Comparison of ENCODE assay signal across 21 cellular contexts in genomic region chr22:46103181-46103580, GRCh38. TPM values are rescaled to one million over a fixed set of nuclear protein-coding genes. Genes with fewer than 3 reads are reported as not detected.
DNase-seq lines count a peak whose midpoint lies in the region; ATAC-seq and TF ChIP-seq lines count a peak whose summit lies in the region.
"Had no signal": no experiment of that assay in that cellular context is flagged by ENCODE, and none has a peak within 500 bp of the region (broad histone marks: within the 10 kb centered on the region; RNA-seq: fewer than 3 reads in every experiment).

No MANE protein-coding gene starts in this region.

- in situ Hi-C loops in mammary epithelial cell (cut with MboI; ENCODE audit: low sequenced_read_pairs in 2 of 2) (loop anchor here in 1 of 2 donors (25.0 kb wide), 1 partner anchor 434 kb away; the partner anchor contains the start of gene CELSR1), transverse colon (cut with MboI; ENCODE audit: low pct_ligation_motif_present in 1 of 4, low pct_unique_long_range_greater_than_20kb in 1 of 4, low sequenced_read_pairs in 3 of 4) (loop anchor here in 1 of 4 donors (25.0 kb wide), 1 partner anchor 434 kb away; the partner anchor contains the start of gene CELSR1), HAP-1 (cut with MboI; ENCODE audit: low sequenced_read_pairs) (no loop called here)

- H3K27ac ChIP-seq in mammary epithelial cell (ENCODE audit: insufficient read depth, low read depth, low read length): no peak overlapping the region
- peak overlapping the region; percentile 79 to 83 for H3K27ac ChIP-seq in coronary artery
- H3K27ac ChIP-seq in transverse colon: peak overlapping the region; percentile 19 to 82 (median 76)
- H3K27ac ChIP-seq: neural progenitor cell, WERI-Rb-1 had no signal

- TF ChIP-seq EP300 in transverse colon (IDR thresholded peaks at IDR 0.05; ENCODE audit: low read depth): no peak

- H3K79me2 ChIP-seq in mammary epithelial cell (ENCODE audit: insufficient read depth, low read length): peaks cover 77% of the 10 kb centered on the region

- H3K9me3 Mint-ChIP-seq in MCF 10A (ENCODE audit: unreplicated experiment) (no peaks in the 10 kb centered on the region), progenitor cell of endocrine pancreas (ENCODE audit: low read depth) (no peaks in the 10 kb centered on the region)
- H3K9me3 Mint-ChIP-seq: CD8-positive, alpha-beta T cell; effector memory CD8-positive, alpha-beta T cell; neural progenitor cell had no signal

- H3K4me2 ChIP-seq in mammary epithelial cell (ENCODE audit: insufficient read depth, low read depth, low read length): no peak overlapping the region
- H3K4me2 ChIP-seq: neural progenitor cell had no signal

- H3K4me1 ChIP-seq in mammary epithelial cell (ENCODE audit: insufficient read depth, low read length) (peaks cover 98% of the 10 kb centered on the region), transverse colon (peaks cover 42 to 54% (median 44%) of the 10 kb centered on the region in 4 donors), HAP-1 (no peaks in the 10 kb centered on the region)

- dilution Hi-C loops in mammary epithelial cell (cut with HindIII; ENCODE audit: low sequenced_read_pairs): no loop called here

- H3K9ac ChIP-seq in mammary epithelial cell (ENCODE audit: insufficient read depth, low read length): no peak overlapping the region
- H3K9ac ChIP-seq: neural progenitor cell had no signal

- TF ChIP-seq POLR2A in transverse colon (IDR thresholded peaks at IDR 0.05): no peak

- H3K27me3 ChIP-seq in mammary epithelial cell (ENCODE audit: insufficient read depth, low read length): no peaks in the 10 kb centered on the region
- H3K27me3 ChIP-seq in transverse colon: no peaks in the 10 kb centered on the region
- H3K27me3 ChIP-seq in HAP-1 (ENCODE audit: low read depth): no peaks in the 10 kb centered on the region
- H3K27me3 ChIP-seq: neural progenitor cell had no signal

- ATAC-seq in HG03342 (IDR thresholded peaks at IDR 0.05; ENCODE audit: unreplicated experiment): no peak
- ATAC-seq: CD8-positive, alpha-beta T cell; effector memory CD8-positive, alpha-beta T cell; HCT116 had no signal

- H4K20me1 ChIP-seq in mammary epithelial cell (ENCODE audit: insufficient read depth, low read length): no peaks in the 10 kb centered on the region

- POLR2A ChIA-PET in MCF 10A (lab: Yijun Ruan, JAX): interaction anchor here (1.5 kb wide), 1 partner anchor 15 kb away, joined by 4 read pairs; no protein-coding TSS in a partner anchor

- 87% methylated on average over 10 of the region's 13 CpGs for WGBS in mammary epithelial cell (ENCODE audit: low coverage, missing lambda C conversion rate)
- WGBS in transverse colon (ENCODE audit: low coverage in 1 of 2), 2 donors: 83% methylated on average over 10 of the region's 13 CpGs; no CpG with 5 or more reads in 1 of the 2 donors

- CTCF ChIA-PET in MCF 10A (lab: Yijun Ruan, JAX): no interaction called here
- CTCF ChIA-PET in mammary epithelial cell (lab: Charles Lee; ENCODE audit: low non-redundant PET): no interaction called here

- peaks cover 42% of the 10 kb centered on the region for H3K4me1 Mint-ChIP-seq in MCF 10A (ENCODE audit: insufficient read depth, unreplicated experiment)
- peaks cover 3% of the 10 kb centered on the region for H3K4me1 Mint-ChIP-seq in progenitor cell of endocrine pancreas (ENCODE audit: low read depth)

- TF ChIP-seq CTCF in MCF 10A (IDR thresholded peaks at IDR 0.05; ENCODE audit: unreplicated experiment): no peak
- no peak for TF ChIP-seq CTCF in mammary epithelial cell (conservative IDR thresholded peaks at IDR 0.05 in 1 of 2, IDR thresholded peaks at IDR 0.05 in 1 of 2; ENCODE audit: extremely low read depth in 1 of 2, insufficient read depth in 1 of 2, low read depth in 1 of 2, low read length in 2 of 2)
- no peak for TF ChIP-seq CTCF in coronary artery (IDR thresholded peaks at IDR 0.05)
- no peak for TF ChIP-seq CTCF in progenitor cell of endocrine pancreas (IDR thresholded peaks at IDR 0.05; ENCODE audit: unreplicated experiment)
- TF ChIP-seq CTCF in transverse colon (IDR thresholded peaks at IDR 0.05): no peak

- no TSS peak for BruUV-seq in MCF 10A (replicated peaks; lab: Mats Ljungman, UMichigan)
- BruUV-seq in mammary epithelial cell (replicated peaks; lab: Mats Ljungman, UMichigan): no TSS peak

- no peak overlapping the region for H2AFZ ChIP-seq in mammary epithelial cell (ENCODE audit: low read depth, low read length)
- H2AFZ ChIP-seq: neural progenitor cell had no signal

- H3K4me3 ChIP-seq in mammary epithelial cell (replicated peaks in 1 of 3; ENCODE audit: insufficient read depth in 1 of 3, low read depth in 2 of 3, low read length in 3 of 3) (no peak overlapping the region), coronary artery (no peak overlapping the region), transverse colon (no peak overlapping the region), HAP-1 (no peak overlapping the region)
- H3K4me3 ChIP-seq: neural progenitor cell had no signal

- intact Hi-C loops in MCF 10A (cut with micrococcal nuclease): no loop called here
- intact Hi-C loops in mammary epithelial cell (cut with micrococcal nuclease): no loop called here
- intact Hi-C loops in transverse colon (cut with DNase I; ENCODE audit: low total_unique reads): no loop called here

- H3K4me3 Mint-ChIP-seq in MCF 10A (ENCODE audit: unreplicated experiment): peak overlapping the region; percentile 60
- no peak overlapping the region for H3K4me3 Mint-ChIP-seq in progenitor cell of endocrine pancreas (ENCODE audit: low read depth)
- H3K4me3 Mint-ChIP-seq: CD8-positive, alpha-beta T cell; effector memory CD8-positive, alpha-beta T cell; neural progenitor cell had no signal

- peak overlapping the region; percentile 97 for H3K27ac Mint-ChIP-seq in MCF 10A (ENCODE audit: low read depth, unreplicated experiment)
- peak overlapping the region; percentile 3 for H3K27ac Mint-ChIP-seq in progenitor cell of endocrine pancreas
- H3K27ac Mint-ChIP-seq: CD8-positive, alpha-beta T cell; effector memory CD8-positive, alpha-beta T cell; neural progenitor cell had no signal

- H3K36me3 ChIP-seq in mammary epithelial cell (ENCODE audit: insufficient read depth, low read length): peaks cover 28% of the 10 kb centered on the region
- peaks cover 0 to 11% (median 3%) of the 10 kb centered on the region in 4 donors for H3K36me3 ChIP-seq in transverse colon
- peaks cover 58% of the 10 kb centered on the region for H3K36me3 ChIP-seq in HAP-1 (replicated peaks)
- H3K36me3 ChIP-seq: neural progenitor cell, WERI-Rb-1 had no signal

- H3K9me3 ChIP-seq in mammary epithelial cell (replicated peaks; ENCODE audit: insufficient read depth, low read length): no peaks in the 10 kb centered on the region
- H3K9me3 ChIP-seq in transverse colon: no peaks in the 10 kb centered on the region
- H3K9me3 ChIP-seq in HAP-1: no peaks in the 10 kb centered on the region

- DNase-seq in MCF 10A (ENCODE audit: unreplicated experiment) (no peak), mammary epithelial cell (no peak), coronary artery (ENCODE audit: low spot score) (no peak), progenitor cell of endocrine pancreas (ENCODE audit: low spot score, unreplicated experiment) (no peak), transverse colon (no peak), SIG-M5 (lab: John Stamatoyannopoulos, UW) (no peak), HAP-1 (ENCODE audit: low spot score in 2 of 2) (no peak)
- DNase-seq: activated CD8-positive, alpha-beta memory T cell treated with anti-CD3 and anti-CD28 coated beads for 24 hours; activated gamma-delta T cell treated with Interleukin-2 at 50 U/mL for 16 hours; CD8-positive, alpha-beta T cell; effector memory CD8-positive, alpha-beta T cell; EL; foreskin melanocyte; KG1; NCI-H1436 treated with DMSO at 0.1 percent for 48 hours; NCI-H524; stimulated activated naive CD4-positive, alpha-beta T cell; WERI-Rb-1 had no signal

- no peaks in the 10 kb centered on the region for H3K27me3 Mint-ChIP-seq in MCF 10A (ENCODE audit: insufficient read depth, unreplicated experiment)
- peaks cover 16% of the 10 kb centered on the region for H3K27me3 Mint-ChIP-seq in progenitor cell of endocrine pancreas
- H3K27me3 Mint-ChIP-seq: effector memory CD8-positive, alpha-beta T cell had no signal

- H3K36me3 Mint-ChIP-seq in MCF 10A (ENCODE audit: insufficient read depth, unreplicated experiment): peaks cover 93% of the 10 kb centered on the region
- no peaks in the 10 kb centered on the region for H3K36me3 Mint-ChIP-seq in progenitor cell of endocrine pancreas (ENCODE audit: insufficient read depth)
- H3K36me3 Mint-ChIP-seq: neural progenitor cell had no signal

RNA-seq across cellular contexts. Expression of gene PPARA, which starts 47.1 kb away (rescaled TPM):
- total RNA-seq in MCF 10A (2022): 8.0 and 10.1 TPM in 2 replicates
- total RNA-seq in mammary epithelial cell: 10 to 100 TPM; 10.3 to 15.5 TPM
- 7.4 TPM for polyA plus RNA-seq in mammary epithelial cell
- polyA minus RNA-seq in mammary epithelial cell: 46.3 TPM
- 33.5 and 33.6 TPM in 2 replicates for total RNA-seq in progenitor cell of endocrine pancreas
- 10 to 100 TPM; 52.0 to 88.1 (median 74.7) TPM for total RNA-seq in transverse colon
